Comparison of ENCODE assay signal across 8 cellular contexts in the genomic region with DNA sequence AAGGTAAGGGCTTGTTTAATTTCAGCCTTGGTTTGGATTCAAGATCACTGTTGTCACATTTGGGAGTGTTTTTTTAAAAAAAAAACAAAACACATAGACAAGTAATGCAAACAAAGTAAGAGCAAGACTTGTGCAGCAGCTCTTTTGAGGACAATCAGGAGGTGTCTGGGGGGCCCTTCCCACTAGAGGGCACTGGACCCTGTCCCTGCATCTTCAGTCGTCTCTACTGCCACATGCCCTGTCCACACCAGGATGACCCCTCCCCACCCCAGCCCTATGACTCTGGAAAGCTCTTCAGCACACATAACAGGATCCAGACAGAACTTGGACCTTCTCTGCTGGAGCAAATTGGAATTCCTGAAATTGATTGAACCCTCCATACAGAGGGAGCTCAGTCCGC.
A peak's percentile ranks its signal among the peaks of the same experiment; 100 is the strongest.
DNase-seq lines count a peak whose midpoint lies in the region; ATAC-seq, FAIRE-seq and TF ChIP-seq lines count a peak whose summit lies in the region.

No MANE protein-coding gene starts in this region.

- H3K4ac ChIP-seq in H1 (replicated peaks; ENCODE audit: insufficient read length, low read depth, low read length), result no peak overlapping the region

- POLR2A ChIA-PET in BJ (lab: Charles Lee) (no interaction called here), H1 (lab: Charles Lee; ENCODE audit: partially characterized antibody) (interaction anchor here (0.8 to 1.8 kb wide), 9 partner anchors 8 to 295 kb away, joined by 3 to 11 read pairs (median 3); no protein-coding TSS in a partner anchor)

- H3K27me3 ChIP-seq in BJ (ENCODE audit: control insufficient read depth, insufficient read depth, low read length) (no peaks in the 10 kb centered on the region), OCI-LY1 (ENCODE audit: insufficient read depth, low read length) (0 out of 2 replicates have a peak, but pooled peaks cover 4% of the 10 kb centered on the region), H1 (replicated peaks in 1 of 4; ENCODE audit: control insufficient read depth in 3 of 4, extremely low read depth in 1 of 4, insufficient read depth in 3 of 4, low read length in 3 of 4) (no peaks in the 10 kb centered on the region)

- no peaks in the 10 kb centered on the region for H3K9me2 ChIP-seq in OCI-LY1 (ENCODE audit: low read depth, low read length)

- H2BK15ac ChIP-seq in H1 (ENCODE audit: low read length), result no peak overlapping the region

- 0 out of 2 replicates have a peak overlapping the region, but pooled peaks have one; percentile 14 for H2AK5ac ChIP-seq in H1 (ENCODE audit: low read depth, low read length)

- TF ChIP-seq EP300 in H1 (IDR thresholded peaks at IDR 0.05; ENCODE audit: borderline replicate concordance in 1 of 2, low read depth in 2 of 2, low read length in 2 of 2), result no peak

- H3K79me2 ChIP-seq in OCI-LY1 (ENCODE audit: insufficient read depth, low read length), result no peaks in the 10 kb centered on the region
- H3K79me2 ChIP-seq in H1 (ENCODE audit: control insufficient read depth in 1 of 2, insufficient read depth in 2 of 2, low read length in 2 of 2), result no peaks in the 10 kb centered on the region

- H3K4me3 ChIP-seq in BJ (ENCODE audit: low read depth, low read length) (no peak overlapping the region), OCI-LY1 (ENCODE audit: low read depth, low read length, poor library complexity, severe bottlenecking) (no peak overlapping the region), H1 (ENCODE audit: extremely low read depth in 1 of 4, insufficient read depth in 2 of 4, low read depth in 3 of 4, low read length in 4 of 4) (no peak overlapping the region)

- H2AFZ ChIP-seq in OCI-LY1 (ENCODE audit: low read length), result no peak overlapping the region
- H2AFZ ChIP-seq in H1 (ENCODE audit: low read length), result no peak overlapping the region

- no peak for FAIRE-seq in H1 (lab: Jason Lieb, UNC)

- H3K9me3 ChIP-seq in OCI-LY1 (ENCODE audit: low read length), result no peaks in the 10 kb centered on the region
- no peaks in the 10 kb centered on the region for H3K9me3 ChIP-seq in H1 (ENCODE audit: insufficient read depth in 2 of 2, low read depth in 1 of 2, low read length in 1 of 2)

- H3K4me1 ChIP-seq in OCI-LY1 (ENCODE audit: insufficient read depth, low read length, severe bottlenecking) (no peaks in the 10 kb centered on the region), H1 (replicated peaks in 1 of 4; ENCODE audit: control insufficient read depth in 3 of 4, insufficient read depth in 4 of 4, low read length in 3 of 4) (no peaks in the 10 kb centered on the region)

- no peak overlapping the region for H2BK5ac ChIP-seq in H1 (ENCODE audit: low read depth, low read length)

- H4K20me1 ChIP-seq in OCI-LY1 (ENCODE audit: insufficient read depth, low read length) (no peaks in the 10 kb centered on the region), H1 (replicated peaks in 1 of 2; ENCODE audit: control insufficient read depth in 1 of 2, insufficient read depth in 2 of 2, low read length in 2 of 2) (no peaks in the 10 kb centered on the region)

- no peak overlapping the region for H2BK120ac ChIP-seq in H1 (replicated peaks; ENCODE audit: low read depth, low read length)

- no peak overlapping the region for H2BK20ac ChIP-seq in H1 (ENCODE audit: low read length)

- H4K5ac ChIP-seq in H1 (ENCODE audit: insufficient read length, low read depth, low read length), result no peak overlapping the region

- no peak overlapping the region for H4K91ac ChIP-seq in H1 (replicated peaks; ENCODE audit: insufficient read length, low read length)

- WGBS in H1 (ENCODE audit: extremely low coverage in 1 of 2, insufficient coverage in 1 of 2, insufficient read length in 1 of 2, insufficient replicate concordance in 2 of 2, low coverage in 1 of 2, low lambda C conversion rate in 2 of 2, missing lambda C conversion rate in 1 of 2), 2 experiments, result 61% methylated on average over 2 of the region's 2 CpGs; no CpG with 5 or more reads in 1 of the 2 experiments

- CTCF ChIA-PET in BJ (lab: Yijun Ruan, JAX) (interaction anchor here (0.7 to 2.3 kb wide), 11 partner anchors 9 to 408 kb away, joined by 3 to 10 read pairs (median 3); no protein-coding TSS in a partner anchor), H1 (lab: Charles Lee; ENCODE audit: partially characterized antibody) (interaction anchor here (0.6 to 6.6 kb wide), 34 partner anchors 8 to 904 kb away, joined by 3 to 54 read pairs (median 4); no protein-coding TSS in a partner anchor)

- no peak overlapping the region for H3K9ac ChIP-seq in OCI-LY1 (ENCODE audit: low read length)
- no peak overlapping the region for H3K9ac ChIP-seq in H1 (replicated peaks in 1 of 4; ENCODE audit: extremely low read depth in 1 of 4, low read depth in 3 of 4, low read length in 3 of 4)

- H3K23me2 ChIP-seq in H1 (ENCODE audit: low read depth, low read length), result no peaks in the 10 kb centered on the region

- no peak for TF ChIP-seq POLR2A in H1 (IDR thresholded peaks at IDR 0.05; ENCODE audit: control extremely low read depth in 1 of 2, low read depth in 2 of 2, low read length in 2 of 2)

- no peak overlapping the region for H3K56ac ChIP-seq in H1 (replicated peaks; ENCODE audit: insufficient read length, low read depth, low read length)

- H3F3A ChIP-seq in OCI-LY1 (ENCODE audit: insufficient read depth, low read length), result no peaks in the 10 kb centered on the region

- no peaks in the 10 kb centered on the region for H3K79me1 ChIP-seq in H1 (ENCODE audit: low read depth, low read length)

- no peak overlapping the region for H4K8ac ChIP-seq in H1 (ENCODE audit: extremely low read depth, insufficient read depth, low read length)

- intact Hi-C loops in posterior vena cava (cut with DNase I), result no loop called here

- no peak overlapping the region for H3K23ac ChIP-seq in H1 (ENCODE audit: insufficient read length)

- no peak for DNase-seq in BJ (ENCODE audit: low read depth)
- peak; percentile 15 to 70 for DNase-seq in H1 (ENCODE audit: low read depth in 1 of 2, low spot score in 2 of 2)
- DNase-seq in mucosa of gallbladder (ENCODE audit: low spot score), result peak; percentile 16
- DNase-seq in posterior vena cava (ENCODE audit: low spot score), result no peak
- no peak for DNase-seq in GOT3 (lab: John Stamatoyannopoulos, UW)
- no peak for DNase-seq in epidermal melanocyte (ENCODE audit: insufficient read length, low spot score)

- H3K18ac ChIP-seq in H1 (ENCODE audit: extremely low read depth, low read length), result no peak overlapping the region

- peak; percentile 67 for ATAC-seq in GM18867 (IDR thresholded peaks at IDR 0.05; ENCODE audit: unreplicated experiment)

- no peak overlapping the region for H3K14ac ChIP-seq in H1 (ENCODE audit: insufficient read length)

- H3K36me3 ChIP-seq in BJ (ENCODE audit: control insufficient read depth, insufficient read depth, low read length), result no peaks in the 10 kb centered on the region
- no peaks in the 10 kb centered on the region for H3K36me3 ChIP-seq in OCI-LY1 (ENCODE audit: insufficient read depth, low read length)
- peaks cover 0 to 3% (median 0%) of the 10 kb centered on the region in 4 experiments; a peak in 1 of 8 replicates for H3K36me3 ChIP-seq in H1 (ENCODE audit: control insufficient read depth in 2 of 4, insufficient read depth in 4 of 4, low read length in 3 of 4)

- TF ChIP-seq CTCF in BJ (IDR thresholded peaks at IDR 0.05; ENCODE audit: insufficient read depth, low read depth, low read length) (peak; percentile 54), OCI-LY1 (IDR thresholded peaks at IDR 0.05; ENCODE audit: low read length) (peak; percentile 54), H1 (IDR thresholded peaks at IDR 0.05; ENCODE audit: control extremely low read depth in 1 of 3, insufficient read depth in 1 of 3, low read depth in 1 of 3, low read length in 3 of 3) (peak; percentile 60 to 85 (median 79))

- peak; percentile 72 to 77 for TF ChIP-seq RAD21 in H1 (IDR thresholded peaks at IDR 0.05 in 1 of 2, conservative IDR thresholded peaks at IDR 0.05 in 1 of 2; ENCODE audit: low read depth in 2 of 2, low read length in 2 of 2)

- no peak overlapping the region for H3K4me2 ChIP-seq in OCI-LY1 (ENCODE audit: low read length)
- H3K4me2 ChIP-seq in H1 (ENCODE audit: insufficient read depth in 1 of 2, low read depth in 2 of 2, low read length in 2 of 2), result no peak overlapping the region

- no peak overlapping the region for H2BK12ac ChIP-seq in H1 (ENCODE audit: low read depth, low read length)

- no peak overlapping the region for H3K27ac ChIP-seq in OCI-LY1 (ENCODE audit: low read depth, low read length, poor library complexity, severe bottlenecking)
- H3K27ac ChIP-seq in H1 (ENCODE audit: low read depth, low read length), result no peak overlapping the region

TF ChIP-seq in H1, 55 proteins besides CTCF, POLR2A, EP300 and RAD21:
- TF ChIP-seq, protein P1, sequence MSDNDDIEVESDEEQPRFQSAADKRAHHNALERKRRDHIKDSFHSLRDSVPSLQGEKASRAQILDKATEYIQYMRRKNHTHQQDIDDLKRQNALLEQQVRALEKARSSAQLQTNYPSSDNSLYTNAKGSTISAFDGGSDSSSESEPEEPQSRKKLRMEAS (IDR thresholded peaks at IDR 0.05), result peak; percentile 62; the same call in 1 of the 2 replicates
- TF ChIP-seq NANOG (IDR thresholded peaks at IDR 0.05; ENCODE audit: insufficient read depth, low read depth, low read length, poor library complexity, severe bottlenecking), result no peak
TF ChIP-seq in H1: peak in this region for 1.

Comparison
In these comparisons a context has a peak if more than half of its experiments do, and no peak if none do; other contexts are left out.
1. DNase-seq: peak in H1 (2 of 2) and mucosa of gallbladder (single experiment); none in BJ (single experiment), posterior vena cava (single experiment), GOT3 (single experiment) and epidermal melanocyte (single experiment).
2. Peak in every context shown above with its lines, with median percentiles within 50 percentile points of each other: CTCF ChIP-seq.